In the genomic region with DNA sequence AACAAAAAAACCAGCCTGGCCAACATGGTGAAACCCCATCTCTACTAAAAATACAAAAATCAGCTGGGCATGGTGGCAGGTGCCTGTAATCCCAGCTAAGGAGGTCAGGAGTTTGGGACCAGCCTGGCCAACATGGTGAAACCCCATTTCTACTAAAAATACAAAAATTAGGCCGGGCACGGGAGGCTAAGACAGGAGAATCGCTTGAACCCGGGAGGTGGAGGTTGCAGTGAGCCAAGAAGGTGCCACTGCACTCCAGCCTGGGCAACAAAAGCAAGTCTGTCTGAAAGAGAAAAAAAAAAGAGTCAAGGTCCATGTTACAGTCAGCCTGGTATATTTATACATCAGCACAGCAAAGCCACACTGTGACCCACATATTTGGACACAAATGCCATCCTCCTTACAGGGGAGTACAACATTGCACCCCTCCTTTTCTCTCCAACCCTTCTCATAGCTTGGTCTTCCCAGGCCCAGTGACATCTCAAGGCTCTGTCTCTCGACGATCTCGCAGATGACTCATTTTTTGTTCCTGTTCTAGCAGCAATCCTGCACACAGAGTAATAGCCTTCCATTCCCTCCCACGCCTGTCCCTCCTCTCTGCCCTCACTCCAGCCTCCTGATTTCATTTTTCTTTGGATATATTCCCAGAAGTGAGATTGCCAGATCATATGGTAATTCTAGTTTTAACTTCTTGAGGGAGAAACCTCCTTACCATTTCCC, we compare ENCODE assay signal across 8 cellular contexts.
DNase-seq lines count a peak whose midpoint lies in the region; TF ChIP-seq lines count a peak whose summit lies in the region.

No MANE protein-coding gene starts in this region.

- TF ChIP-seq CTCF in epithelial cell of esophagus (IDR thresholded peaks at IDR 0.05; ENCODE audit: insufficient read depth, low read depth, low read length, missing control alignments) (no peak), GM10248 (IDR thresholded peaks at IDR 0.05; ENCODE audit: control extremely low read depth, extremely low read depth, low read depth, missing control alignments) (no peak)

- no peak overlapping the region for H3K4me3 ChIP-seq in epithelial cell of esophagus (ENCODE audit: low read length)

- CTCF ChIA-PET in GM10248 (lab: Yijun Ruan, JAX): interaction anchor here (1.0 to 1.2 kb wide), 2 partner anchors 10 to 15 kb away, joined by 3 read pairs; no protein-coding TSS in a partner anchor

- POLR2A ChIA-PET in GM10248 (lab: Yijun Ruan, JAX): no interaction called here

- DNase-seq in Ammon's horn (ENCODE audit: low spot score): peak; percentile 46
- peak; percentile 95 for DNase-seq in NCI-H226
- DNase-seq in epithelial cell of esophagus (ENCODE audit: low read depth): peak; percentile 88
- peak; percentile 86 for DNase-seq in non-pigmented ciliary epithelial cell (ENCODE audit: low read depth)
- DNase-seq in UCSD-AML1 (lab: John Stamatoyannopoulos, UW; ENCODE audit: unreplicated experiment): no peak
- no peak for DNase-seq in NCI-H748 (lab: John Stamatoyannopoulos, UW; ENCODE audit: unreplicated experiment)
- DNase-seq in GM10248 (ENCODE audit: extremely low spot score): no peak
- no peak for DNase-seq in DMS153 treated with DMSO at 0.1 percent for 48 hours (lab: John Stamatoyannopoulos, UW; ENCODE audit: unreplicated experiment)

Comparison
In these comparisons a context has a peak if more than half of its experiments do, and no peak if none do; other contexts are left out.
1. DNase-seq: peak in Ammon's horn (single experiment), NCI-H226 (single experiment), epithelial cell of esophagus (single experiment) and non-pigmented ciliary epithelial cell (single experiment); none in UCSD-AML1 (single experiment), NCI-H748 (single experiment), GM10248 (single experiment) and DMS153 treated with DMSO at 0.1 percent for 48 hours (single experiment).